14 cellular contexts compared by ENCODE assay signal in genomic region chr6:158338311-158339112, GRCh38. TPM values are rescaled to one million over a fixed set of nuclear protein-coding genes. Genes with fewer than 3 reads are reported as not detected.
A peak's percentile ranks its signal among the peaks of the same experiment; 100 is the strongest.
DNase-seq lines count a peak whose midpoint lies in the region; ATAC-seq and TF ChIP-seq lines count a peak whose summit lies in the region.
"Had no signal": no experiment of that assay in that cellular context is flagged by ENCODE, and none has a peak within 500 bp of the region (broad histone marks: within the 10 kb centered on the region; RNA-seq: fewer than 3 reads in every experiment).

No MANE protein-coding gene starts in this region.

- H3K36me3 ChIP-seq in GM23338 (ENCODE audit: insufficient read depth), result no peaks in the 10 kb centered on the region
- peaks cover 0 to 14% of the 10 kb centered on the region in 2 donors for H3K36me3 ChIP-seq in neuronal stem cell (replicated peaks in 1 of 2; ENCODE audit: control insufficient read depth in 2 of 2, insufficient read depth in 2 of 2, low read length in 2 of 2)
- H3K36me3 ChIP-seq: HAP-1 had no signal

- no peak overlapping the region for H2BK120ac ChIP-seq in neuronal stem cell (ENCODE audit: low read depth, low read length)

- peak overlapping the region; percentile 96 for H3K27ac Mint-ChIP-seq in GM23338

- no peak overlapping the region for H3K18ac ChIP-seq in neuronal stem cell (ENCODE audit: low read length)

- no peak overlapping the region for H4K91ac ChIP-seq in neuronal stem cell (ENCODE audit: low read depth, low read length, poor library complexity)

- H3K4me1 Mint-ChIP-seq in GM23338, result peaks cover 72% of the 10 kb centered on the region

- no CpG with 5 or more reads among the region's 5 CpGs for WGBS in neuronal stem cell (ENCODE audit: extremely low coverage in 2 of 2, insufficient read length in 2 of 2, insufficient replicate concordance in 1 of 2), 2 donors

- H3K79me1 ChIP-seq in neuronal stem cell (ENCODE audit: low read depth, low read length), result peaks cover 2% of the 10 kb centered on the region

- H3F3A ChIP-seq in GM23338 (replicated peaks; ENCODE audit: low read depth), result no peaks in the 10 kb centered on the region

- no peak overlapping the region for H3K23ac ChIP-seq in neuronal stem cell (ENCODE audit: low read depth, low read length, poor library complexity)

- H3K36me3 Mint-ChIP-seq in GM23338 (ENCODE audit: low read depth), result peaks cover 23% of the 10 kb centered on the region; the same call in 2 of the 3 replicates

- no peaks in the 10 kb centered on the region for H3K27me3 ChIP-seq in GM23338 (ENCODE audit: insufficient read depth)
- no peaks in the 10 kb centered on the region for H3K27me3 ChIP-seq in neuronal stem cell (ENCODE audit: control insufficient read depth in 3 of 3, insufficient read depth in 3 of 3, low read depth in 1 of 3, low read length in 3 of 3)
- H3K27me3 ChIP-seq: SJSA1 had no signal

- H2AFZ ChIP-seq in GM23338 (no peak overlapping the region), neuronal stem cell (ENCODE audit: low read length) (no peak overlapping the region)
- H2AFZ ChIP-seq: PC-9 had no signal

- peak overlapping the region; percentile 63 for H3K4me3 Mint-ChIP-seq in GM23338

- no peak overlapping the region for H3K9ac ChIP-seq in neuronal stem cell (ENCODE audit: low read depth, low read length, poor library complexity)
- H3K9ac ChIP-seq: KMS-11 had no signal

- no peak overlapping the region for H4K8ac ChIP-seq in neuronal stem cell (ENCODE audit: low read depth, low read length)

- H3K4me2 ChIP-seq in GM23338, result peak overlapping the region; percentile 49
- no peak overlapping the region for H3K4me2 ChIP-seq in neuronal stem cell (ENCODE audit: insufficient read depth, low read length, poor library complexity, severe bottlenecking)
- H3K4me2 ChIP-seq: KMS-11, PC-9 had no signal

- no peak overlapping the region for H2AK5ac ChIP-seq in neuronal stem cell (ENCODE audit: low read depth, low read length)

- H3K9me3 Mint-ChIP-seq in GM23338, result peaks cover 9% of the 10 kb centered on the region; the same call in 2 of the 3 replicates

- H3K4me3 ChIP-seq in GM23338, result peak overlapping the region; percentile 21; the same call in 1 of the 2 replicates
- H3K4me3 ChIP-seq in neuronal stem cell (ENCODE audit: low read length in 2 of 2), result no peak overlapping the region
- H3K4me3 ChIP-seq: HAP-1, PC-9, SJSA1 had no signal

- H4K20me1 ChIP-seq in GM23338 (replicated peaks; ENCODE audit: insufficient read depth), result no peaks in the 10 kb centered on the region

- peak overlapping the region; percentile 41 for H2BK12ac ChIP-seq in neuronal stem cell (ENCODE audit: low read length)

- H2BK15ac ChIP-seq in neuronal stem cell (ENCODE audit: low read length), result no peak overlapping the region

- no peak overlapping the region for H2BK5ac ChIP-seq in neuronal stem cell (ENCODE audit: low read length)

- TF ChIP-seq CTCF in GM23338 (conservative IDR thresholded peaks at IDR 0.05; ENCODE audit: low read depth in 2 of 2), result no peak

- H3K14ac ChIP-seq in neuronal stem cell (ENCODE audit: low read length), result no peak overlapping the region

- peaks cover 0 to 17% of the 10 kb centered on the region in 2 donors for H3K9me3 ChIP-seq in neuronal stem cell (replicated peaks in 1 of 2; ENCODE audit: control insufficient read depth in 2 of 2, insufficient read depth in 1 of 2, low read depth in 1 of 2, low read length in 2 of 2)
- H3K9me3 ChIP-seq: HAP-1, SJSA1 had no signal

- H3K27me3 Mint-ChIP-seq in GM23338 (ENCODE audit: insufficient read depth, low read depth, poor library complexity), result peaks cover 18% of the 10 kb centered on the region

- ATAC-seq in GM23338 (peak; percentile 53), HG03354 (IDR thresholded peaks at IDR 0.05; ENCODE audit: poor library complexity, severe bottlenecking, unreplicated experiment) (no peak), GM18519 (IDR thresholded peaks at IDR 0.05; ENCODE audit: low FRiP score, unreplicated experiment) (no peak)

- no peak overlapping the region for H3K4ac ChIP-seq in neuronal stem cell (ENCODE audit: low read length)

- no peaks in the 10 kb centered on the region for H3K9me2 ChIP-seq in GM23338 (ENCODE audit: insufficient read depth)

- H3K79me2 ChIP-seq in GM23338 (replicated peaks; ENCODE audit: insufficient read depth), result peaks cover 35% of the 10 kb centered on the region

- peak; percentile 39 for DNase-seq in GM23338 (ENCODE audit: low spot score)
- peak; percentile 49 for DNase-seq in NCI-H2029 treated with DMSO at 0.1 percent for 48 hours (lab: John Stamatoyannopoulos, UW)
- DNase-seq in cerebellum (ENCODE audit: low spot score), result peak; percentile 60
- DNase-seq in neuronal stem cell (ENCODE audit: low spot score), result no peak
- DNase-seq in NCI-H226, result no peak
- DNase-seq: NCI-H526 treated with DMSO at 0.1 percent for 48 hours had no signal

- H3K27ac ChIP-seq in GM23338 (ENCODE audit: low read depth) (peak overlapping the region; percentile 88), neuronal stem cell (replicated peaks; ENCODE audit: low read length) (no peak overlapping the region)
- H3K27ac ChIP-seq: C4-2B, HL-60, KMS-11, PC-9, SJSA1 had no signal

- H3K4me1 ChIP-seq in GM23338 (ENCODE audit: insufficient read depth) (peaks cover 56% of the 10 kb centered on the region), neuronal stem cell (ENCODE audit: control insufficient read depth in 2 of 2, insufficient read depth in 1 of 2, low read depth in 1 of 2, low read length in 2 of 2) (peaks cover 5% of the 10 kb centered on the region in 2 donors)

TF ChIP-seq in GM23338, 12 proteins besides CTCF, POLR2A, EP300 and RAD21:
- TF ChIP-seq JUNB (IDR thresholded peaks at IDR 0.05; ENCODE audit: unreplicated experiment) (no peak), EZH2 (IDR thresholded peaks at IDR 0.05; ENCODE audit: low read depth, unreplicated experiment) (no peak), EZH2phosphoT487 (IDR thresholded peaks at IDR 0.05; ENCODE audit: unreplicated experiment) (no peak), ZNF114 (CRISPR knock-in tag; IDR thresholded peaks at IDR 0.05) (no peak), STAT1 (IDR thresholded peaks at IDR 0.05; ENCODE audit: unreplicated experiment) (no peak), ETS1 (IDR thresholded peaks at IDR 0.05) (no peak)

RNA-seq across cellular contexts. Expression of gene TULP4, which starts 26.2 kb away (rescaled TPM):
- 46.6 and 50.2 TPM in 2 replicates for total RNA-seq in GM23338 (2014; rRNA removed; shearing (Covaris generic))
- polyA plus RNA-seq in GM23338 (2016; fragmentation: Nextera tagmentation; extraction: Ambion mirVana), result 29.6 and 31.2 TPM in 2 replicates
- 474 TPM for total RNA-seq in cerebellum
- polyA plus RNA-seq in neuronal stem cell (2013, experiment 1 of 2), result 14.3 TPM
- polyA plus RNA-seq in neuronal stem cell (2013, experiment 2 of 2), result 16.3 TPM

Comparison
In these comparisons a context has a peak if more than half of its experiments do, and no peak if none do; other contexts are left out.
1. DNase-seq: peak in GM23338 (single experiment), NCI-H2029 treated with DMSO at 0.1 percent for 48 hours (single experiment) and cerebellum (single experiment); none in neuronal stem cell (single experiment) and NCI-H226 (single experiment).